In genomic region chr12:34218193-34219045, GRCh38 we compare ENCODE assay signal across 8 cellular contexts.
DNase-seq lines count a peak whose midpoint lies in the region; ATAC-seq and TF ChIP-seq lines count a peak whose summit lies in the region.

No MANE protein-coding gene starts in this region.

- POLR2A ChIA-PET in GM10248 (lab: Yijun Ruan, JAX): no interaction called here

- H2AFZ ChIP-seq in hepatocyte: peak overlapping the region; percentile 45

- H3K79me2 ChIP-seq in hepatocyte: no peaks in the 10 kb centered on the region

- TF ChIP-seq CTCF in GM10248 (IDR thresholded peaks at IDR 0.05; ENCODE audit: control extremely low read depth, extremely low read depth, low read depth, missing control alignments): peak; percentile 72
- peak; percentile 54 for TF ChIP-seq CTCF in hepatocyte (IDR thresholded peaks at IDR 0.05; ENCODE audit: poor library complexity)

- WGBS in hepatocyte (ENCODE audit: low lambda C conversion rate, missing lambda C conversion rate): 49% methylated on average over 38 of the region's 39 CpGs

- no peaks in the 10 kb centered on the region for H3K9me2 ChIP-seq in hepatocyte (replicated peaks; ENCODE audit: insufficient read depth)

- peak; percentile 64 for DNase-seq in GM10248 (ENCODE audit: extremely low spot score)
- peak; percentile 60 for DNase-seq in NCI-H1092 (lab: John Stamatoyannopoulos, UW)
- DNase-seq in T-helper 1 cell: peak; percentile 25 to 61 (median 48)
- peak in 50 of 58 donors; percentile 3 to 76 (median 39) for DNase-seq in anterior cingulate cortex (lab: John Stamatoyannopoulos, UW)
- DNase-seq in hepatocyte (ENCODE audit: low spot score): peak; percentile 51
- peak; percentile 82 for DNase-seq in sciatic nerve (ENCODE audit: low spot score)
- no peak for DNase-seq in HPDE6-E6E7 (ENCODE audit: extremely low spot score)

- ATAC-seq in HG02571 (IDR thresholded peaks at IDR 0.05; ENCODE audit: unreplicated experiment) (peak; percentile 66), sciatic nerve (peak; percentile 73)

- no peaks in the 10 kb centered on the region for H3K36me3 ChIP-seq in hepatocyte (replicated peaks; ENCODE audit: insufficient read depth, low read depth)

- H3K27ac ChIP-seq in hepatocyte: no peak overlapping the region

- H3K4me3 ChIP-seq in hepatocyte: no peak overlapping the region

- CTCF ChIA-PET in GM10248 (lab: Yijun Ruan, JAX): interaction anchor here (1.1 to 2.3 kb wide), 2 partner anchors 93 to 96 kb away, joined by 3 to 8 read pairs; no protein-coding TSS in a partner anchor

- H3K27me3 ChIP-seq in hepatocyte: no peaks in the 10 kb centered on the region

- H4K20me1 ChIP-seq in hepatocyte (ENCODE audit: insufficient read depth, poor library complexity, severe bottlenecking): no peaks in the 10 kb centered on the region

- H3K9me3 ChIP-seq in hepatocyte (ENCODE audit: low read depth): no peaks in the 10 kb centered on the region

- peak overlapping the region; percentile 64 for H3K4me2 ChIP-seq in hepatocyte

- H3K4me1 ChIP-seq in hepatocyte (ENCODE audit: insufficient read depth): no peaks in the 10 kb centered on the region

- intact Hi-C loops in sciatic nerve (cut with DNase I): no loop called here
